19 cellular contexts compared by ENCODE assay signal in the genomic region with DNA sequence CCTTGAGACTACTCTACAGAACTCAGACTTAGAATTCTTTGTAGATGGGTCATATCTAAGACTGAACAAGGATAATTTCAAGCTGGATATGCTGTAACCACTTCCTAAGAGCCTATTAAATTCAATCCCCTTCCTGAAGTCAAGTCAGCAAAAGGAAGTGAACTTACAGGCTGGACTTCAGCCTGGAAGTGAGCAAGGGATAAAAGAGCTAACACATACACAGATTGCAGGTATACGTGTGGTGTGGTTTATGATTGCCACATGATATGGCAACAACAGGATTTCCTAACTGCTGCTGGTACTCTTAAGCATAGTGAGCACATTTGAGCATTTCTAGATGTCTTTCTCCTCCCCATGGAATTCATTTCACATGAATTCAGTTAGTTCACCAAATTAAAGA.
"Had no signal": no experiment of that assay in that cellular context is flagged by ENCODE, and none has a peak within 500 bp of the region (broad histone marks: within the 10 kb centered on the region; RNA-seq: fewer than 3 reads in every experiment).

No MANE protein-coding gene starts in this region.

- H3K4me3 ChIP-seq: coronary artery, esophagus muscularis mucosa, gastrocnemius medialis, heart left ventricle, left lung, transverse colon had no signal

- H3K36me3 ChIP-seq: esophagus muscularis mucosa, gastrocnemius medialis, heart left ventricle, left lung, neutrophil, transverse colon had no signal

- H3K4me1 Mint-ChIP-seq: activated naive CD8-positive, alpha-beta T cell treated with anti-CD3 and anti-CD28 coated beads, Interleukin-2, amount 50 U/mL, for 24 hours; natural killer cell had no signal

- ATAC-seq: activated naive CD8-positive, alpha-beta T cell treated with anti-CD3 and anti-CD28 coated beads, Interleukin-2, amount 50 U/mL, for 24 hours; gastrocnemius medialis; heart left ventricle; left lung; natural killer cell had no signal

- H3K9me3 ChIP-seq: esophagus muscularis mucosa, gastrocnemius medialis, left lung, neutrophil, transverse colon had no signal

- H3K27ac ChIP-seq: coronary artery, esophagus muscularis mucosa, gastrocnemius medialis, heart left ventricle, left lung, neutrophil, transverse colon, VCaP had no signal

- H3K4me3 Mint-ChIP-seq: activated naive CD4-positive, alpha-beta T cell treated with anti-CD3 and anti-CD28 coated beads for 36 hours; activated naive CD8-positive, alpha-beta T cell treated with anti-CD3 and anti-CD28 coated beads, Interleukin-2, amount 50 U/mL, for 24 hours; natural killer cell had no signal

- FAIRE-seq: keratinocyte had no signal

- H3K27me3 ChIP-seq: esophagus muscularis mucosa, gastrocnemius medialis, left lung, neutrophil, transverse colon had no signal

- H3K36me3 Mint-ChIP-seq: natural killer cell had no signal

- H3K9me3 Mint-ChIP-seq: activated naive CD4-positive, alpha-beta T cell treated with anti-CD3 and anti-CD28 coated beads for 36 hours; activated naive CD8-positive, alpha-beta T cell treated with anti-CD3 and anti-CD28 coated beads, Interleukin-2, amount 50 U/mL, for 24 hours; activated T-helper 2 cell treated with anti-CD3 and anti-CD28 coated beads, Interferon-gamma antibody, Interleukin-2, Interleukin-4, amounts not matched to agents 10 μg/mL and 5 μg/mL and 100 μg/mL, durations not matched to agents 14 hours and 24 hours and 36 hours; natural killer cell had no signal

- DNase-seq: activated CD4-positive, alpha-beta T cell treated with anti-CD3 and anti-CD28 coated beads for 1 hour; activated CD4-positive, alpha-beta T cell treated with anti-CD3 and anti-CD28 coated beads, Interleukin-2, amount 50 U/mL, for 48 hours; activated naive CD4-positive, alpha-beta T cell treated with anti-CD3 and anti-CD28 coated beads for 36 hours; activated naive CD8-positive, alpha-beta T cell treated with anti-CD3 and anti-CD28 coated beads, Interleukin-2, amount 50 U/mL, for 24 hours; gastrocnemius medialis; heart left ventricle; left lung; natural killer cell; retina; stimulated activated CD4-positive, alpha-beta T cell treated with anti-CD3 and anti-CD28 coated beads, Interleukin-4, amount 100 ng/mL, for 4 hours; stimulated activated CD8-positive, alpha-beta memory T cell treated with anti-CD3 and anti-CD28 coated beads, Interleukin-4, amount 100 ng/mL, for 48 hours; stimulated activated naive CD4-positive, alpha-beta T cell treated with Interleukin-2 at 50 U/mL for 16 hours; transverse colon had no signal

- H3K27ac Mint-ChIP-seq: activated naive CD4-positive, alpha-beta T cell treated with anti-CD3 and anti-CD28 coated beads for 36 hours; activated naive CD8-positive, alpha-beta T cell treated with anti-CD3 and anti-CD28 coated beads, Interleukin-2, amount 50 U/mL, for 24 hours; activated T-helper 2 cell treated with anti-CD3 and anti-CD28 coated beads, Interferon-gamma antibody, Interleukin-2, Interleukin-4, amounts not matched to agents 10 μg/mL and 5 μg/mL and 100 μg/mL, durations not matched to agents 14 hours and 24 hours and 36 hours; natural killer cell had no signal

- H3K4me1 ChIP-seq: esophagus muscularis mucosa, gastrocnemius medialis, heart left ventricle, left lung, transverse colon had no signal
